In genomic region chr19:49907745-49908446, GRCh38 we compare ENCODE assay signal across 1 cellular context.
TF ChIP-seq lines count a peak whose summit lies in the region.

No MANE protein-coding gene starts in this region.

TF ChIP-seq in WTC11, 78 proteins besides CTCF, POLR2A, EP300 and RAD21 (continued from another document):
- TF ChIP-seq ZNF532 (CRISPR knock-in tag; IDR thresholded peaks at IDR 0.05; ENCODE audit: borderline replicate concordance), result no peak
- TF ChIP-seq SOX15 (CRISPR knock-in tag; IDR thresholded peaks at IDR 0.05), result no peak
- no peak for TF ChIP-seq RELA (CRISPR knock-in tag; IDR thresholded peaks at IDR 0.05; ENCODE audit: borderline replicate concordance)
